In the genomic region with DNA sequence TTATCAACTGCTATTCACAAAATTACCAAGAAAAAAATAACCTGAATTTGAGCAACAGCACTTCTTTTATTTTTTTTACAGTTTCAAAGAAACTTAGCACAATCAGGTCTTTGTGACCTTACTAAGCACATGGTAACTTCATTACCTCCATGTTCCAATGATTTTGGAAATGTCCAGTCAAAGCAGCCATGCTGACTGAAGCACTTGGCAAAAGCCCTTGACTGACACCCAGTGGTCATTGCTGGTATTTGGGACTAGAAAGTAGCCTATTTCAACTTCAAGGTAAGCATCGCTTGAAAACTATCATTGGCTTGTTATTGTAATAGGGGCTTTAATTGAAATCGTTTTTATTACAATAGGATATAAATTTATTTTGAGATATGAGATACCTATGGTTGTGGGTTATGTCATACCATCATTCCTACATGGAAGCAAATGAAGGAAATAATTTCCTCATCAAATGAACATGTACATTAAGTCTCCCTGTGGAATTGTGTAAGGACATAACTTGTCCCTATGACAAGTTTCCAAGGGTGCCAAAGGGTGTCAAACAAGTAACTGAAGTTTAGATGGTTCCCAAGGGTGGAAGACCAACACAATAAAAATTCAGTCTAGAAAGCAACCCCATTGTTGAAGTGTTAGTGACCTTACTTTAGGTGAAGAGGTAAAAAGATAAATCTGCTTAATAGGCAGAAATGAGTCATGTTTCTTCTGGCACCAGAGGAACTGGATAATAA, we compare ENCODE assay signal across 9 cellular contexts. TPM values are rescaled to one million over a fixed set of nuclear protein-coding genes. Genes with fewer than 3 reads are reported as not detected.
DNase-seq lines count a peak whose midpoint lies in the region; ATAC-seq and TF ChIP-seq lines count a peak whose summit lies in the region.
"Had no signal": no experiment of that assay in that cellular context is flagged by ENCODE, and none has a peak within 500 bp of the region (broad histone marks: within the 10 kb centered on the region; RNA-seq: fewer than 3 reads in every experiment).

No MANE protein-coding gene starts in this region.

- H3K36me3 Mint-ChIP-seq in activated CD4-positive, alpha-beta memory T cell treated with anti-CD3 and anti-CD28 coated beads, Interleukin-2, amount 10 ng/mL, durations not matched to agents 7 days and 5 days (ENCODE audit: low read depth), result no peaks in the 10 kb centered on the region

- CTCF ChIA-PET in activated CD4-positive, alpha-beta memory T cell treated with anti-CD3 and anti-CD28 coated beads, Interleukin-2, amount 10 ng/mL, durations not matched to agents 7 days and 5 days (lab: Charles Lee), result no interaction called here

- peak; percentile 68 for DNase-seq in COLO829 (ENCODE audit: low spot score)
- peak; percentile 11 for DNase-seq in NCI-H2227 treated with DMSO at 0.1 percent for 48 hours (lab: John Stamatoyannopoulos, UW)
- DNase-seq in activated CD4-positive, alpha-beta memory T cell treated with anti-CD3 and anti-CD28 coated beads, Interleukin-2, amount 10 ng/mL, durations not matched to agents 7 days and 5 days, result peak; percentile 41
- peak; percentile 93 for DNase-seq in fibroblast of the aortic adventitia (ENCODE audit: low read depth)
- peak; percentile 24 for DNase-seq in omental fat pad (ENCODE audit: low spot score)
- no peak for DNase-seq in effector memory CD4-positive, alpha-beta T cell

- no peak overlapping the region for H3K27ac Mint-ChIP-seq in activated CD4-positive, alpha-beta memory T cell treated with anti-CD3 and anti-CD28 coated beads, Interleukin-2, amount 10 ng/mL, durations not matched to agents 7 days and 5 days
- H3K27ac Mint-ChIP-seq: stimulated activated naive CD8-positive, alpha-beta T cell treated with anti-CD3 and anti-CD28 coated beads, Interleukin-15, Interleukin-2, amounts not matched to agents 100 ng/mL and 50 ng/mL, for 24 hours had no signal

- TF ChIP-seq CTCF in fibroblast of the aortic adventitia (IDR thresholded peaks at IDR 0.05; ENCODE audit: insufficient read depth, low read length) (peak; percentile 98), omental fat pad (IDR thresholded peaks at IDR 0.05) (no peak)

- POLR2A ChIA-PET in activated CD4-positive, alpha-beta memory T cell treated with anti-CD3 and anti-CD28 coated beads, Interleukin-2, amount 10 ng/mL, durations not matched to agents 7 days and 5 days (lab: Charles Lee), result no interaction called here

- H3K4me1 Mint-ChIP-seq in activated CD4-positive, alpha-beta memory T cell treated with anti-CD3 and anti-CD28 coated beads, Interleukin-2, amount 10 ng/mL, durations not matched to agents 7 days and 5 days, result no peaks in the 10 kb centered on the region

- no peaks in the 10 kb centered on the region for H3K4me1 ChIP-seq in effector memory CD4-positive, alpha-beta T cell (ENCODE audit: control insufficient read depth, insufficient read depth, low read length, poor library complexity, severe bottlenecking)

- H3K4me3 Mint-ChIP-seq in activated CD4-positive, alpha-beta memory T cell treated with anti-CD3 and anti-CD28 coated beads, Interleukin-2, amount 10 ng/mL, durations not matched to agents 7 days and 5 days, result no peak overlapping the region
- H3K4me3 Mint-ChIP-seq: stimulated activated naive CD8-positive, alpha-beta T cell treated with anti-CD3 and anti-CD28 coated beads, Interleukin-15, Interleukin-2, amounts not matched to agents 100 ng/mL and 50 ng/mL, for 24 hours had no signal

- no peaks in the 10 kb centered on the region for H3K9me3 Mint-ChIP-seq in activated CD4-positive, alpha-beta memory T cell treated with anti-CD3 and anti-CD28 coated beads, Interleukin-2, amount 10 ng/mL, durations not matched to agents 7 days and 5 days
- H3K9me3 Mint-ChIP-seq: stimulated activated naive CD8-positive, alpha-beta T cell treated with anti-CD3 and anti-CD28 coated beads, Interleukin-15, Interleukin-2, amounts not matched to agents 100 ng/mL and 50 ng/mL, for 24 hours had no signal

- no peaks in the 10 kb centered on the region for H3K27me3 ChIP-seq in effector memory CD4-positive, alpha-beta T cell (replicated peaks; ENCODE audit: control insufficient read depth, insufficient read depth, low read length, poor library complexity, severe bottlenecking)

- no peaks in the 10 kb centered on the region for H3K36me3 ChIP-seq in effector memory CD4-positive, alpha-beta T cell (ENCODE audit: control insufficient read depth, insufficient read depth, low read length)

- no peak overlapping the region for H3K4me3 ChIP-seq in fibroblast of the aortic adventitia (ENCODE audit: low read depth, low read length)
- H3K4me3 ChIP-seq in effector memory CD4-positive, alpha-beta T cell (ENCODE audit: insufficient read depth, low read depth, low read length, poor library complexity, severe bottlenecking), result no peak overlapping the region

- H3K27me3 Mint-ChIP-seq in activated CD4-positive, alpha-beta memory T cell treated with anti-CD3 and anti-CD28 coated beads, Interleukin-2, amount 10 ng/mL, durations not matched to agents 7 days and 5 days, result no peaks in the 10 kb centered on the region
- H3K27me3 Mint-ChIP-seq: stimulated activated naive CD8-positive, alpha-beta T cell treated with anti-CD3 and anti-CD28 coated beads, Interleukin-15, Interleukin-2, amounts not matched to agents 100 ng/mL and 50 ng/mL, for 24 hours had no signal

- H3K27ac ChIP-seq in effector memory CD4-positive, alpha-beta T cell (ENCODE audit: insufficient read depth, low read length, poor library complexity, severe bottlenecking), result no peak overlapping the region

- H3K9me3 ChIP-seq in effector memory CD4-positive, alpha-beta T cell (ENCODE audit: control insufficient read depth, low read length), result no peaks in the 10 kb centered on the region

- peak; percentile 80 for ATAC-seq in GM19023 (IDR thresholded peaks at IDR 0.05; ENCODE audit: unreplicated experiment)
- peak; percentile 93 for ATAC-seq in HG03095 (IDR thresholded peaks at IDR 0.05; ENCODE audit: unreplicated experiment)
- no peak for ATAC-seq in omental fat pad (ENCODE audit: low FRiP score)

RNA-seq across cellular contexts. Expression of a gene that starts 15.2 kb away (rescaled TPM):
- total RNA-seq in activated CD4-positive, alpha-beta memory T cell treated with anti-CD3 and anti-CD28 coated beads, Interleukin-2, amount 10 ng/mL, durations not matched to agents 7 days and 5 days, result not detected
- total RNA-seq in fibroblast of the aortic adventitia (ENCODE audit: low replicate concordance), result 7.0 and 83.5 TPM in 2 replicates
- total RNA-seq in omental fat pad, result not detected

Comparison
In these comparisons a context has a peak if more than half of its experiments do, and no peak if none do; other contexts are left out.
1. DNase-seq: peak in COLO829 (single experiment), NCI-H2227 treated with DMSO at 0.1 percent for 48 hours (single experiment), activated CD4-positive, alpha-beta memory T cell treated with anti-CD3 and anti-CD28 coated beads, Interleukin-2, amount 10 ng/mL, durations not matched to agents 7 days and 5 days (single experiment), fibroblast of the aortic adventitia (single experiment) and omental fat pad (single experiment); none in effector memory CD4-positive, alpha-beta T cell (0 of 3).